1 cellular context compared by ENCODE assay signal in the genomic region with DNA sequence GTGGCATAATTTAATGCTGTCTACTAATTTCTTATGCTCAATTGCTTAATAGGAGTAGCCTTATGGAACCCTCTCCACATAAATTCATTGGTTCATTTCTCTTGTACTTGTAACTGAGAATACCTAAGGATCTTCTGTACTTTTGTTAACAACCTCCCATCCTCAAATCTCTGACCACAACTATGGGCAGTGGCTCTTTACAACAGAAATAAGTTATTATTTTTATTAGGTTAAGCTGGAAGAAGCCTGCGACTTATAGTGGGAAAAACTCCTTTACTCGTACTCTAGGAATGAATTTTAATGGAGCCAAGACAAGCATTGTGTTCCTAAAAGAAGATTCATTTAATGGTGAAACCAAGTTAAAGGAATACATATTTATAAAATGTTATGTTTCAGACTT.
TF ChIP-seq lines count a peak whose summit lies in the region.

No MANE protein-coding gene starts in this region.

TF ChIP-seq in IMR-90, 13 proteins besides CTCF, POLR2A, EP300 and RAD21:
- no peak for TF ChIP-seq NFE2L2 (IDR thresholded peaks at IDR 0.05; ENCODE audit: low read depth, low read length)
- TF ChIP-seq SMC3 (IDR thresholded peaks at IDR 0.05; ENCODE audit: low read depth, low read length): no peak
- no peak for TF ChIP-seq BHLHE40 (IDR thresholded peaks at IDR 0.05; ENCODE audit: low read depth, low read length)
- TF ChIP-seq FOS (IDR thresholded peaks at IDR 0.05; ENCODE audit: low read depth, low read length): no peak
- TF ChIP-seq MXI1 (IDR thresholded peaks at IDR 0.05; ENCODE audit: borderline replicate concordance, low read depth, low read length): no peak
- TF ChIP-seq CHD1 (IDR thresholded peaks at IDR 0.05; ENCODE audit: low read depth, low read length): no peak
- TF ChIP-seq, protein P1, sequence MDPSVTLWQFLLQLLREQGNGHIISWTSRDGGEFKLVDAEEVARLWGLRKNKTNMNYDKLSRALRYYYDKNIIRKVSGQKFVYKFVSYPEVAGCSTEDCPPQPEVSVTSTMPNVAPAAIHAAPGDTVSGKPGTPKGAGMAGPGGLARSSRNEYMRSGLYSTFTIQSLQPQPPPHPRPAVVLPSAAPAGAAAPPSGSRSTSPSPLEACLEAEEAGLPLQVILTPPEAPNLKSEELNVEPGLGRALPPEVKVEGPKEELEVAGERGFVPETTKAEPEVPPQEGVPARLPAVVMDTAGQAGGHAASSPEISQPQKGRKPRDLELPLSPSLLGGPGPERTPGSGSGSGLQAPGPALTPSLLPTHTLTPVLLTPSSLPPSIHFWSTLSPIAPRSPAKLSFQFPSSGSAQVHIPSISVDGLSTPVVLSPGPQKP (IDR thresholded peaks at IDR 0.05; ENCODE audit: borderline replicate concordance, low read depth, low read length): no peak
- TF ChIP-seq MAZ (IDR thresholded peaks at IDR 0.05; ENCODE audit: borderline replicate concordance, low read depth, low read length): no peak
- TF ChIP-seq RCOR1 (IDR thresholded peaks at IDR 0.05; ENCODE audit: insufficient replicate concordance, low read length): no peak
- TF ChIP-seq, protein P2, sequence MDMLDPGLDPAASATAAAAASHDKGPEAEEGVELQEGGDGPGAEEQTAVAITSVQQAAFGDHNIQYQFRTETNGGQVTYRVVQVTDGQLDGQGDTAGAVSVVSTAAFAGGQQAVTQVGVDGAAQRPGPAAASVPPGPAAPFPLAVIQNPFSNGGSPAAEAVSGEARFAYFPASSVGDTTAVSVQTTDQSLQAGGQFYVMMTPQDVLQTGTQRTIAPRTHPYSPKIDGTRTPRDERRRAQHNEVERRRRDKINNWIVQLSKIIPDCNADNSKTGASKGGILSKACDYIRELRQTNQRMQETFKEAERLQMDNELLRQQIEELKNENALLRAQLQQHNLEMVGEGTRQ (IDR thresholded peaks at IDR 0.05; ENCODE audit: low read depth, low read length): no peak
- TF ChIP-seq RFX5 (IDR thresholded peaks at IDR 0.05; ENCODE audit: low read depth, low read length): no peak
- no peak for TF ChIP-seq CEBPB (IDR thresholded peaks at IDR 0.05; ENCODE audit: low read depth, low read length)
- TF ChIP-seq MAFK (IDR thresholded peaks at IDR 0.05; ENCODE audit: low read depth, low read length): no peak
